24 cellular contexts compared by ENCODE assay signal in genomic region chr4:136442447-136442846, GRCh38.
A peak's percentile ranks its signal among the peaks of the same experiment; 100 is the strongest.
DNase-seq lines count a peak whose midpoint lies in the region; ATAC-seq and TF ChIP-seq lines count a peak whose summit lies in the region.
"Had no signal": no experiment of that assay in that cellular context is flagged by ENCODE, and none has a peak within 500 bp of the region (broad histone marks: within the 10 kb centered on the region; RNA-seq: fewer than 3 reads in every experiment).

No MANE protein-coding gene starts in this region.

- CTCF ChIA-PET in naive thymus-derived CD4-positive, alpha-beta T cell (lab: Charles Lee) = no interaction called here

- no peak overlapping the region for H3K4me3 ChIP-seq in right atrium auricular region
- H3K4me3 ChIP-seq in naive thymus-derived CD4-positive, alpha-beta T cell (ENCODE audit: low read length) = no peak overlapping the region
- H3K4me3 ChIP-seq: A549; BLaER1 treated with 17β-estradiol and CSF1 and Interleukin-3, amounts not matched to agents 10 nM and 100 nM; GM12878 had no signal

- no peaks in the 10 kb centered on the region for H3K36me3 ChIP-seq in right atrium auricular region
- H3K36me3 ChIP-seq in naive thymus-derived CD4-positive, alpha-beta T cell (ENCODE audit: control insufficient read depth in 2 of 3, insufficient read depth in 3 of 3, low read length in 3 of 3) = no peaks in the 10 kb centered on the region
- H3K36me3 ChIP-seq: BE2C; BLaER1 treated with 17β-estradiol and CSF1 and Interleukin-3, amounts not matched to agents 10 nM and 100 nM had no signal

- POLR2A ChIA-PET in naive thymus-derived CD4-positive, alpha-beta T cell (lab: Charles Lee) = no interaction called here

- H3K27me3 ChIP-seq in right atrium auricular region = no peaks in the 10 kb centered on the region
- no peaks in the 10 kb centered on the region for H3K27me3 ChIP-seq in naive thymus-derived CD4-positive, alpha-beta T cell (ENCODE audit: control insufficient read depth in 2 of 2, insufficient read depth in 2 of 2, low read length in 2 of 2)
- H3K27me3 ChIP-seq: BE2C; BLaER1 treated with 17β-estradiol and CSF1 and Interleukin-3, amounts not matched to agents 10 nM and 100 nM had no signal

- ATAC-seq in left ventricle myocardium superior (no peak), left colon (no peak)
- ATAC-seq in naive thymus-derived CD4-positive, alpha-beta T cell = peak; percentile 10
- peak; percentile 28 for ATAC-seq in stimulated activated effector memory CD8-positive, alpha-beta T cell treated with anti-CD3 and anti-CD28 coated beads, Interleukin-12 subunit alpha, Interleukin-12 subunit beta, amount 100 ng/mL, for 72 hours
- ATAC-seq: A549 had no signal

- no peaks in the 10 kb centered on the region for H3K9me3 ChIP-seq in right atrium auricular region
- H3K9me3 ChIP-seq in naive thymus-derived CD4-positive, alpha-beta T cell (ENCODE audit: control insufficient read depth in 2 of 3, low read length in 3 of 3) = no peaks in the 10 kb centered on the region
- H3K9me3 ChIP-seq: A549, BE2C had no signal

- H3K36me3 Mint-ChIP-seq in naive thymus-derived CD4-positive, alpha-beta T cell = no peaks in the 10 kb centered on the region
- H3K36me3 Mint-ChIP-seq in stimulated activated effector memory CD8-positive, alpha-beta T cell treated with anti-CD3 and anti-CD28 coated beads, Interleukin-12 subunit alpha, Interleukin-12 subunit beta, amount 100 ng/mL, for 72 hours = no peaks in the 10 kb centered on the region
- H3K36me3 Mint-ChIP-seq: CD14-positive monocyte; CD8-positive, alpha-beta memory T cell had no signal

- TF ChIP-seq CTCF in right atrium auricular region (IDR thresholded peaks at IDR 0.05) = no peak

- H3K9me3 Mint-ChIP-seq in naive thymus-derived CD4-positive, alpha-beta T cell = peaks cover 0 to 4% (median 0%) of the 10 kb centered on the region in 11 donors
- peaks cover 8% of the 10 kb centered on the region for H3K9me3 Mint-ChIP-seq in stimulated activated effector memory CD8-positive, alpha-beta T cell treated with anti-CD3 and anti-CD28 coated beads, Interleukin-12 subunit alpha, Interleukin-12 subunit beta, amount 100 ng/mL, for 72 hours
- H3K9me3 Mint-ChIP-seq: CD4-positive, alpha-beta T cell had no signal

- H3K27ac Mint-ChIP-seq in naive thymus-derived CD4-positive, alpha-beta T cell = no peak overlapping the region
- H3K27ac Mint-ChIP-seq in stimulated activated effector memory CD8-positive, alpha-beta T cell treated with anti-CD3 and anti-CD28 coated beads, Interleukin-12 subunit alpha, Interleukin-12 subunit beta, amount 100 ng/mL, for 72 hours = no peak overlapping the region
- H3K27ac Mint-ChIP-seq: CD14-positive monocyte; CD4-positive, alpha-beta T cell; CD8-positive, alpha-beta memory T cell had no signal

- H3K4me3 Mint-ChIP-seq in naive thymus-derived CD4-positive, alpha-beta T cell = no peak overlapping the region
- H3K4me3 Mint-ChIP-seq in stimulated activated effector memory CD8-positive, alpha-beta T cell treated with anti-CD3 and anti-CD28 coated beads, Interleukin-12 subunit alpha, Interleukin-12 subunit beta, amount 100 ng/mL, for 72 hours = no peak overlapping the region
- H3K4me3 Mint-ChIP-seq: CD14-positive monocyte; CD4-positive, alpha-beta T cell; CD8-positive, alpha-beta memory T cell had no signal

- no peak overlapping the region for H3K27ac ChIP-seq in right atrium auricular region
- no peak overlapping the region for H3K27ac ChIP-seq in naive thymus-derived CD4-positive, alpha-beta T cell (ENCODE audit: low read depth, low read length)
- H3K27ac ChIP-seq: A549; BLaER1 treated with 17β-estradiol and CSF1 and Interleukin-3, amounts not matched to agents 10 nM and 100 nM had no signal

- no peaks in the 10 kb centered on the region for H3K4me1 Mint-ChIP-seq in naive thymus-derived CD4-positive, alpha-beta T cell
- H3K4me1 Mint-ChIP-seq in stimulated activated effector memory CD8-positive, alpha-beta T cell treated with anti-CD3 and anti-CD28 coated beads, Interleukin-12 subunit alpha, Interleukin-12 subunit beta, amount 100 ng/mL, for 72 hours = no peaks in the 10 kb centered on the region
- H3K4me1 Mint-ChIP-seq: CD14-positive monocyte; CD8-positive, alpha-beta memory T cell had no signal

- no peaks in the 10 kb centered on the region for H3K27me3 Mint-ChIP-seq in naive thymus-derived CD4-positive, alpha-beta T cell
- H3K27me3 Mint-ChIP-seq: CD4-positive, alpha-beta T cell; CD8-positive, alpha-beta memory T cell had no signal

- no peaks in the 10 kb centered on the region for H3K4me1 ChIP-seq in right atrium auricular region
- no peaks in the 10 kb centered on the region for H3K4me1 ChIP-seq in naive thymus-derived CD4-positive, alpha-beta T cell (ENCODE audit: control insufficient read depth in 2 of 2, insufficient read depth in 2 of 2, low read length in 2 of 2)
- H3K4me1 ChIP-seq: A549; BE2C; BLaER1 treated with 17β-estradiol and CSF1 and Interleukin-3, amounts not matched to agents 10 nM and 100 nM had no signal

- intact Hi-C loops in left ventricle myocardium superior (cut with micrococcal nuclease) = no loop called here
- intact Hi-C loops in naive thymus-derived CD4-positive, alpha-beta T cell (cut with micrococcal nuclease) = no loop called here
- intact Hi-C loops in left colon (cut with DNase I, micrococcal nuclease) = no loop called here
- intact Hi-C loops in head of caudate nucleus (cut with DNase I) = no loop called here

- DNase-seq in right atrium auricular region (ENCODE audit: low spot score) (peak; percentile 55), left ventricle myocardium superior (no peak), hippocampal formation (lab: John Stamatoyannopoulos, UW) (no peak), left colon (no peak), head of caudate nucleus (no peak)
- no peak for DNase-seq in naive thymus-derived CD4-positive, alpha-beta T cell
- no peak for DNase-seq in stimulated activated effector memory CD8-positive, alpha-beta T cell treated with anti-CD3 and anti-CD28 coated beads, Interleukin-12 subunit alpha, Interleukin-12 subunit beta, amount 100 ng/mL, for 72 hours (ENCODE audit: low spot score in 2 of 2)
- DNase-seq: 8988T; ACHN; AML-193; BE2C; CD4-positive, alpha-beta T cell; CD8-positive, alpha-beta memory T cell; DMS 273 treated with DMSO at 0.1 percent for 48 hours; DMS79; EL; GDM1; GOT3; H7; HCEC 1CT had no signal

Comparison
In these comparisons a context has a peak if more than half of its experiments do, and no peak if none do; other contexts are left out.
1. ATAC-seq: peak in naive thymus-derived CD4-positive, alpha-beta T cell (single experiment) and stimulated activated effector memory CD8-positive, alpha-beta T cell treated with anti-CD3 and anti-CD28 coated beads, Interleukin-12 subunit alpha, Interleukin-12 subunit beta, amount 100 ng/mL, for 72 hours (single experiment); none in left ventricle myocardium superior (single experiment) and left colon (single experiment).